In genomic region chr17:39058524-39058923, GRCh38 we compare ENCODE assay signal across 15 cellular contexts.
DNase-seq lines count a peak whose midpoint lies in the region; ATAC-seq and TF ChIP-seq lines count a peak whose summit lies in the region.
"Had no signal": no experiment of that assay in that cellular context is flagged by ENCODE, and none has a peak within 500 bp of the region (broad histone marks: within the 10 kb centered on the region; RNA-seq: fewer than 3 reads in every experiment).

No MANE protein-coding gene starts in this region.

- no peak overlapping the region for H2BK5ac ChIP-seq in H9 (ENCODE audit: insufficient read length, low read length)

- H3K23ac ChIP-seq in H9 (ENCODE audit: insufficient read length, low read depth, low read length): no peak overlapping the region

- no peak overlapping the region for H2BK120ac ChIP-seq in H9 (ENCODE audit: low read depth, low read length, poor library complexity, severe bottlenecking)

- no peak overlapping the region for H3K18ac ChIP-seq in H9 (ENCODE audit: insufficient read length, low read depth, low read length)

- ATAC-seq in activated CD4-positive, alpha-beta T cell treated with anti-CD3 and anti-CD28 coated beads for 36 hours: no peak
- ATAC-seq: GM23338, K562 had no signal

- H2AFZ ChIP-seq in H9 (ENCODE audit: low read length): no peak overlapping the region
- H2AFZ ChIP-seq: GM23338 had no signal

- no CpG with 5 or more reads among the region's 5 CpGs for WGBS in H9 (ENCODE audit: extremely low coverage, insufficient read length, low lambda C conversion rate)

- no peak overlapping the region for H4K91ac ChIP-seq in H9 (ENCODE audit: insufficient read length, low read depth, low read length)

- H3K9me3 Mint-ChIP-seq in H9: peaks cover 0 to 7% of the 10 kb centered on the region in 2 experiments; a peak in 2 of 5 replicates
- H3K9me3 Mint-ChIP-seq in endothelial cell (ENCODE audit: unreplicated experiment): no peaks in the 10 kb centered on the region
- peaks cover 8% of the 10 kb centered on the region for H3K9me3 Mint-ChIP-seq in nephron progenitor cell
- no peaks in the 10 kb centered on the region for H3K9me3 Mint-ChIP-seq in activated CD4-positive, alpha-beta T cell treated with anti-CD3 and anti-CD28 coated beads for 36 hours (ENCODE audit: low read depth)
- H3K9me3 Mint-ChIP-seq: CD8-positive, alpha-beta memory T cell had no signal

- no peak overlapping the region for H4K8ac ChIP-seq in H9 (replicated peaks; ENCODE audit: insufficient read length, low read depth, low read length)

- H3K14ac ChIP-seq in H9 (ENCODE audit: insufficient read depth, low read length): no peak overlapping the region

- H3K4me3 Mint-ChIP-seq in H9: no peak overlapping the region; a peak in 1 of 5 replicates
- H3K4me3 Mint-ChIP-seq in endothelial cell (ENCODE audit: unreplicated experiment): no peak overlapping the region
- peak overlapping the region; percentile 87 for H3K4me3 Mint-ChIP-seq in nephron progenitor cell
- H3K4me3 Mint-ChIP-seq in activated CD4-positive, alpha-beta T cell treated with anti-CD3 and anti-CD28 coated beads for 36 hours: no peak overlapping the region

- no peak overlapping the region for H2BK15ac ChIP-seq in H9 (ENCODE audit: low read depth, low read length)

- H4K5ac ChIP-seq in H9 (ENCODE audit: insufficient read length, low read depth, low read length): no peak overlapping the region

- H3K23me2 ChIP-seq in H9 (ENCODE audit: insufficient read length, low read depth, low read length, poor library complexity, severe bottlenecking): no peaks in the 10 kb centered on the region

- H4K20me1 ChIP-seq in H9 (ENCODE audit: control insufficient read depth, insufficient read depth, insufficient read length): no peaks in the 10 kb centered on the region

- H2BK20ac ChIP-seq in H9 (ENCODE audit: low read depth, low read length, poor library complexity, severe bottlenecking): no peak overlapping the region

- CTCF ChIA-PET in HEK293T (lab: Yijun Ruan, JAX): no interaction called here
- CTCF ChIA-PET in activated CD4-positive, alpha-beta T cell treated with anti-CD3 and anti-CD28 coated beads for 36 hours (lab: Charles Lee): interaction anchor here (1.3 to 2.1 kb wide), 2 partner anchors 75 to 94 kb away, joined by 5 to 9 read pairs; no protein-coding TSS in a partner anchor

- TF ChIP-seq CTCF in 22Rv1 (IDR thresholded peaks at IDR 0.05): no peak
- TF ChIP-seq CTCF in H9 (conservative IDR thresholded peaks at IDR 0.05): no peak
- no peak for TF ChIP-seq CTCF in endothelial cell (IDR thresholded peaks at IDR 0.05; ENCODE audit: unreplicated experiment)
- no peak for TF ChIP-seq CTCF in nephron progenitor cell (IDR thresholded peaks at IDR 0.05)

- H3K4me1 Mint-ChIP-seq in H9 (peaks cover 22 to 25% of the 10 kb centered on the region in 2 experiments), endothelial cell (ENCODE audit: unreplicated experiment) (peaks cover 30% of the 10 kb centered on the region), nephron progenitor cell (peaks cover 43% of the 10 kb centered on the region)
- peaks cover 22% of the 10 kb centered on the region for H3K4me1 Mint-ChIP-seq in activated CD4-positive, alpha-beta T cell treated with anti-CD3 and anti-CD28 coated beads for 36 hours

- peaks cover 2% of the 10 kb centered on the region; the same call in 1 of the 2 replicates for H3K4me1 ChIP-seq in H9 (ENCODE audit: insufficient read depth, low read length)

- H3K9me3 ChIP-seq in H9 (ENCODE audit: control insufficient read depth, low read depth, low read length): no peaks in the 10 kb centered on the region

- H3K27ac Mint-ChIP-seq in H9 (peak overlapping the region in 1 of 3 experiments; percentile 91; a peak in 1 of 7 replicates), endothelial cell (ENCODE audit: unreplicated experiment) (peak overlapping the region; percentile 18), nephron progenitor cell (no peak overlapping the region)
- H3K27ac Mint-ChIP-seq in activated CD4-positive, alpha-beta T cell treated with anti-CD3 and anti-CD28 coated beads for 36 hours: no peak overlapping the region
- H3K27ac Mint-ChIP-seq: GM23338 had no signal

- H3K27me3 Mint-ChIP-seq in H9 (ENCODE audit: low read depth) (no peaks in the 10 kb centered on the region; the same call in 1 of the 2 replicates), endothelial cell (ENCODE audit: unreplicated experiment) (peaks cover 7% of the 10 kb centered on the region), nephron progenitor cell (ENCODE audit: low read depth, poor library complexity) (peaks cover 27% of the 10 kb centered on the region)
- no peaks in the 10 kb centered on the region for H3K27me3 Mint-ChIP-seq in activated CD4-positive, alpha-beta T cell treated with anti-CD3 and anti-CD28 coated beads for 36 hours
- H3K27me3 Mint-ChIP-seq: CD8-positive, alpha-beta memory T cell had no signal

- no peak overlapping the region for H3T11ph ChIP-seq in H9 (ENCODE audit: low read length)

- POLR2A ChIA-PET in HEK293T (lab: Yijun Ruan, JAX): interaction anchor here (1.8 kb wide), 1 partner anchor 8 kb away, joined by 4 read pairs; no protein-coding TSS in a partner anchor
- POLR2A ChIA-PET in activated CD4-positive, alpha-beta T cell treated with anti-CD3 and anti-CD28 coated beads for 36 hours (lab: Charles Lee): no interaction called here

- H2BK12ac ChIP-seq in H9 (ENCODE audit: insufficient read length, low read depth, low read length): no peak overlapping the region

- H3K36me3 Mint-ChIP-seq in H9 (ENCODE audit: insufficient read depth in 1 of 3, low read depth in 3 of 3) (peaks cover 0 to 7% (median 3%) of the 10 kb centered on the region in 3 experiments; a peak in 6 of 7 replicates), endothelial cell (ENCODE audit: low read depth, unreplicated experiment) (no peaks in the 10 kb centered on the region), nephron progenitor cell (ENCODE audit: low read depth) (peaks cover 5% of the 10 kb centered on the region)
- H3K36me3 Mint-ChIP-seq in activated CD4-positive, alpha-beta T cell treated with anti-CD3 and anti-CD28 coated beads for 36 hours (ENCODE audit: low read depth): no peaks in the 10 kb centered on the region
- H3K36me3 Mint-ChIP-seq: CD8-positive, alpha-beta memory T cell had no signal

- H3K56ac ChIP-seq in H9 (ENCODE audit: insufficient read length, low read depth, low read length): no peak overlapping the region

- H3K9ac ChIP-seq in H9 (ENCODE audit: extremely low read depth, insufficient read length, low read length): no peak overlapping the region

- no peaks in the 10 kb centered on the region for H3K27me3 ChIP-seq in H9 (ENCODE audit: insufficient read depth, low read length)

- no peak overlapping the region for H3K4me2 ChIP-seq in H9 (ENCODE audit: insufficient read depth, insufficient read length, low read length)
- H3K4me2 ChIP-seq: GM23338 had no signal

- DNase-seq in H9 (peak; percentile 19), endothelial cell (ENCODE audit: low spot score) (no peak), nephron progenitor cell (no peak), HEK293T (ENCODE audit: extremely low spot score) (no peak), NCI-H2029 treated with DMSO at 0.1 percent for 48 hours (lab: John Stamatoyannopoulos, UW) (no peak)
- DNase-seq in activated CD4-positive, alpha-beta T cell treated with anti-CD3 and anti-CD28 coated beads for 36 hours: no peak
- DNase-seq: ACHN; CD8-positive, alpha-beta memory T cell; MV-4-11; NCI-H187 treated with DMSO at 0.1 percent for 48 hours; NCI-H226; NCI-H524 treated with DMSO at 0.1 percent for 48 hours had no signal

- H2AK5ac ChIP-seq in H9 (ENCODE audit: insufficient read length, low read length): no peak overlapping the region

- no peaks in the 10 kb centered on the region for H3K79me1 ChIP-seq in H9 (ENCODE audit: insufficient read depth, low read depth, low read length, poor library complexity, severe bottlenecking)

- intact Hi-C loops in activated CD4-positive, alpha-beta T cell treated with anti-CD3 and anti-CD28 coated beads for 36 hours (cut with DNase I, micrococcal nuclease): loop anchor here in 1 of 2 experiments (5.0 kb wide), 1 partner anchor 76 kb away; no protein-coding TSS in a partner anchor

- H3K4ac ChIP-seq in H9 (ENCODE audit: low read depth, low read length): no peak overlapping the region

- H3K27ac ChIP-seq in 22Rv1 (0 out of 2 replicates have a peak overlapping the region, but pooled peaks have one; percentile 5), H9 (ENCODE audit: insufficient read length, low read depth, low read length) (no peak overlapping the region)

- no peaks in the 10 kb centered on the region for H3K79me2 ChIP-seq in H9 (ENCODE audit: insufficient read depth, low read length)

TF ChIP-seq in HEK293T, 16 proteins besides CTCF, POLR2A, EP300 and RAD21:
- TF ChIP-seq FOXM1 (IDR thresholded peaks at IDR 0.05; ENCODE audit: borderline replicate concordance) (no peak), ZNF384 (IDR thresholded peaks at IDR 0.05) (no peak), TARDBP (IDR thresholded peaks at IDR 0.05) (no peak), BHLHE40 (IDR thresholded peaks at IDR 0.05; ENCODE audit: borderline replicate concordance) (no peak), ELF4 (IDR thresholded peaks at IDR 0.05) (no peak), PKNOX1 (IDR thresholded peaks at IDR 0.05) (no peak), SUZ12 (IDR thresholded peaks at IDR 0.05) (no peak), FOXA1 (IDR thresholded peaks at IDR 0.05) (no peak), LEF1 (IDR thresholded peaks at IDR 0.05; ENCODE audit: borderline replicate concordance) (no peak), SP1 (IDR thresholded peaks at IDR 0.05) (no peak), HDGF (IDR thresholded peaks at IDR 0.05; ENCODE audit: borderline replicate concordance) (no peak), L3MBTL2 (conservative IDR thresholded peaks at IDR 0.05) (no peak), FOXK2 (IDR thresholded peaks at IDR 0.05) (no peak), ARNT (IDR thresholded peaks at IDR 0.05) (no peak), CTBP1 (IDR thresholded peaks at IDR 0.05; ENCODE audit: borderline replicate concordance) (no peak), NFRKB (IDR thresholded peaks at IDR 0.05) (no peak)
